Comparison of ENCODE assay signal across 26 cellular contexts in genomic region chr6:140388815-140389214, GRCh38.
DNase-seq lines count a peak whose midpoint lies in the region; ATAC-seq, FAIRE-seq and TF ChIP-seq lines count a peak whose summit lies in the region.
"Had no signal": no experiment of that assay in that cellular context is flagged by ENCODE, and none has a peak within 500 bp of the region (broad histone marks: within the 10 kb centered on the region; RNA-seq: fewer than 3 reads in every experiment).

No MANE protein-coding gene starts in this region.

- H3K4me2 ChIP-seq in GM23248 (ENCODE audit: unreplicated experiment): no peak overlapping the region

- FAIRE-seq in A204.1 (lab: Jason Lieb, UNC) (peak; percentile 61), islet of Langerhans (lab: Jason Lieb, UNC) (peak; percentile 77)
- FAIRE-seq: GM12891 had no signal

- no peaks in the 10 kb centered on the region for H3K9me2 ChIP-seq in GM23248 (ENCODE audit: insufficient read depth)

- 0 out of 2 replicates have a peak overlapping the region, but pooled peaks have one; percentile 47 for H2AFZ ChIP-seq in GM23248
- H2AFZ ChIP-seq: PC-9 had no signal

- DNase-seq in GM23248 (no peak), right lobe of liver (no peak), GOT3 (lab: John Stamatoyannopoulos, UW) (no peak), LoVo (ENCODE audit: low spot score) (no peak), NCI-H526 treated with DMSO at 0.1 percent for 48 hours (lab: John Stamatoyannopoulos, UW) (no peak)
- DNase-seq: 8988T; AML-193; CD4-positive, alpha-beta memory T cell; COR-L47; DMS79; EL; GF-D8; H7; MM.1S; NCI-H2029; NCI-H446 treated with DMSO at 0.1 percent for 48 hours; NCI-H526; Right ventricle myocardium superior; RPMI8226 had no signal

- no peak for TF ChIP-seq CTCF in right lobe of liver (IDR thresholded peaks at IDR 0.05)

- H3K4me3 ChIP-seq in GM23248: no peak overlapping the region
- H3K4me3 ChIP-seq in right lobe of liver: no peak overlapping the region
- H3K4me3 ChIP-seq: BLaER1 treated with 17β-estradiol and CSF1 and Interleukin-3, amounts not matched to agents 10 nM and 100 nM; PC-9; SJSA1 had no signal

- H3K9ac ChIP-seq in GM23248: no peak overlapping the region
- H3K9ac ChIP-seq: BLaER1 treated with 17β-estradiol and CSF1 and Interleukin-3, amounts not matched to agents 10 nM and 100 nM had no signal

- H3K79me2 ChIP-seq in GM23248 (ENCODE audit: insufficient read depth): no peaks in the 10 kb centered on the region

- intact Hi-C loops in right lobe of liver (cut with DNase I): no loop called here

- peaks cover 8% of the 10 kb centered on the region; the same call in 1 of the 2 replicates for H3K4me1 ChIP-seq in GM23248 (ENCODE audit: insufficient read depth)
- peaks cover 0 to 15% (median 3%) of the 10 kb centered on the region in 4 donors for H3K4me1 ChIP-seq in right lobe of liver

- in situ Hi-C loops in GM23248 (cut with MboI): no loop called here

- peak; percentile 48 to 88 (median 75) for ATAC-seq in right lobe of liver
- no peak for ATAC-seq in GM19324 (IDR thresholded peaks at IDR 0.05; ENCODE audit: low FRiP score, unreplicated experiment)

- H3K36me3 ChIP-seq in GM23248 (ENCODE audit: low read depth) (no peaks in the 10 kb centered on the region), right lobe of liver (no peaks in the 10 kb centered on the region)
- H3K36me3 ChIP-seq: BLaER1 treated with 17β-estradiol and CSF1 and Interleukin-3, amounts not matched to agents 10 nM and 100 nM; SJSA1 had no signal

- H3K27ac ChIP-seq in GM23248: no peak overlapping the region
- peak overlapping the region in 2 of 3 donors; percentile 54 for H3K27ac ChIP-seq in right lobe of liver
- H3K27ac ChIP-seq: BLaER1 treated with 17β-estradiol and CSF1 and Interleukin-3, amounts not matched to agents 10 nM and 100 nM; PC-9; SJSA1 had no signal

- H3K9me3 ChIP-seq in GM23248 (ENCODE audit: low read depth): no peaks in the 10 kb centered on the region
- H3K9me3 ChIP-seq in right lobe of liver: no peaks in the 10 kb centered on the region

- peaks cover 15% of the 10 kb centered on the region for H3F3A ChIP-seq in GM23248 (ENCODE audit: insufficient read depth)

- WGBS in GM23248 (ENCODE audit: low coverage in 1 of 2, low lambda C conversion rate in 2 of 2, missing lambda C conversion rate in 2 of 2), 2 experiments: 94 to 100% methylated on average over 1 of the region's 1 CpG
- 13% methylated on average over 1 of the region's 1 CpG for WGBS in right lobe of liver (ENCODE audit: insufficient coverage, low coverage, low lambda C conversion rate, missing lambda C conversion rate)

- TF ChIP-seq POLR2A in right lobe of liver (IDR thresholded peaks at IDR 0.05): no peak

- H4K20me1 ChIP-seq in GM23248 (ENCODE audit: insufficient read depth): no peaks in the 10 kb centered on the region
- H4K20me1 ChIP-seq: BLaER1 treated with 17β-estradiol and CSF1 and Interleukin-3, amounts not matched to agents 10 nM and 100 nM had no signal

- H3K27me3 ChIP-seq in GM23248 (replicated peaks; ENCODE audit: insufficient read depth) (no peaks in the 10 kb centered on the region), right lobe of liver (no peaks in the 10 kb centered on the region)
- H3K27me3 ChIP-seq: BLaER1 treated with 17β-estradiol and CSF1 and Interleukin-3, amounts not matched to agents 10 nM and 100 nM; SJSA1 had no signal
